Comparison of ENCODE assay signal across 8 cellular contexts in genomic region chrX:111100191-111100590, GRCh38. TPM values are rescaled to one million over a fixed set of nuclear protein-coding genes. Genes with fewer than 3 reads are reported as not detected.
A peak's percentile ranks its signal among the peaks of the same experiment; 100 is the strongest.
DNase-seq lines count a peak whose midpoint lies in the region; ATAC-seq and TF ChIP-seq lines count a peak whose summit lies in the region.

No MANE protein-coding gene starts in this region.

- no peak overlapping the region for H3K4me3 ChIP-seq in uterus

- H3K9me3 ChIP-seq in uterus = no peaks in the 10 kb centered on the region

- H3K27ac ChIP-seq in uterus = no peak overlapping the region

- DNase-seq in AML-193 (lab: John Stamatoyannopoulos, UW) = peak; percentile 25 to 30
- peak; percentile 38 for DNase-seq in NCI-H2081 treated with DMSO at 0.1 percent for 48 hours (lab: John Stamatoyannopoulos, UW)
- DNase-seq in activated naive CD4-positive, alpha-beta T cell treated with anti-CD3 and anti-CD28 coated beads, Interleukin-2, amount 50 U/mL, for 72 hours (ENCODE audit: low spot score in 2 of 2) = peak in 1 of 2 donors; percentile 16
- DNase-seq in immature natural killer cell = peak in 2 of 3 donors; percentile 23 to 25
- no peak for DNase-seq in uterus
- DNase-seq in activated gamma-delta T cell (lab: John Stamatoyannopoulos, UW) = no peak

- intact Hi-C loops in uterus (cut with DNase I; ENCODE audit: low total_unique reads) = no loop called here

- ATAC-seq in HG02759 (IDR thresholded peaks at IDR 0.05; ENCODE audit: unreplicated experiment) = peak; percentile 51
- ATAC-seq in activated naive CD4-positive, alpha-beta T cell treated with anti-CD3 and anti-CD28 coated beads, Interleukin-2, amount 50 U/mL, for 72 hours = peak; percentile 33 to 68

- H3K4me1 Mint-ChIP-seq in immature natural killer cell = peaks cover 18 to 25% of the 10 kb centered on the region in 2 donors

- no peaks in the 10 kb centered on the region for H3K27me3 ChIP-seq in uterus

- peaks cover 4 to 10% (median 9%) of the 10 kb centered on the region in 3 donors for H3K27me3 Mint-ChIP-seq in immature natural killer cell (ENCODE audit: low read depth in 3 of 3)

- no peak for TF ChIP-seq POLR2A in uterus (IDR thresholded peaks at IDR 0.05)

- no peaks in the 10 kb centered on the region for H3K36me3 ChIP-seq in uterus

- no peak overlapping the region for H3K4me3 Mint-ChIP-seq in immature natural killer cell

- H3K9me3 Mint-ChIP-seq in activated naive CD4-positive, alpha-beta T cell treated with anti-CD3 and anti-CD28 coated beads, Interleukin-2, amount 50 U/mL, for 72 hours = no peaks in the 10 kb centered on the region
- H3K9me3 Mint-ChIP-seq in immature natural killer cell = peaks cover 0 to 1% (median 0%) of the 10 kb centered on the region in 6 donors

- H3K4me1 ChIP-seq in uterus = no peaks in the 10 kb centered on the region

- H3K36me3 Mint-ChIP-seq in activated naive CD4-positive, alpha-beta T cell treated with anti-CD3 and anti-CD28 coated beads, Interleukin-2, amount 50 U/mL, for 72 hours = no peaks in the 10 kb centered on the region
- no peaks in the 10 kb centered on the region for H3K36me3 Mint-ChIP-seq in immature natural killer cell

- no peak overlapping the region for H3K27ac Mint-ChIP-seq in activated naive CD4-positive, alpha-beta T cell treated with anti-CD3 and anti-CD28 coated beads, Interleukin-2, amount 50 U/mL, for 72 hours
- no peak overlapping the region for H3K27ac Mint-ChIP-seq in immature natural killer cell

- TF ChIP-seq CTCF in GM12873 (IDR thresholded peaks at IDR 0.05; ENCODE audit: insufficient read depth, low read depth, low read length, missing control alignments) = peak; percentile 64
- TF ChIP-seq CTCF in uterus (IDR thresholded peaks at IDR 0.05) = peak; percentile 9 to 40 (median 22)

RNA-seq across cellular contexts. Expression of gene PAK3, which starts 4.2 kb away (rescaled TPM):
- under 1 TPM; 0.27 to 0.33 TPM for total RNA-seq in activated naive CD4-positive, alpha-beta T cell treated with anti-CD3 and anti-CD28 coated beads, Interleukin-2, amount 50 U/mL, for 72 hours
- polyA plus RNA-seq in immature natural killer cell = under 1 TPM in 1 of 3 donors, not detected in 2; 0.12 TPM
- 10 to 100 TPM in 2 of 4 donors, 1 to 10 TPM in 2; 2.1 to 24.8 (median 14.9) TPM for total RNA-seq in uterus

Comparison
In these comparisons a context has a peak if more than half of its experiments do, and no peak if none do; other contexts are left out.
1. DNase-seq: peak in AML-193 (2 of 2), NCI-H2081 treated with DMSO at 0.1 percent for 48 hours (single experiment) and immature natural killer cell (2 of 3); none in uterus (0 of 2) and activated gamma-delta T cell (single experiment).